In genomic region chr4:169756971-169757574, GRCh38 we compare ENCODE assay signal across 8 cellular contexts. TPM values are rescaled to one million over a fixed set of nuclear protein-coding genes. Genes with fewer than 3 reads are reported as not detected.
DNase-seq lines count a peak whose midpoint lies in the region; ATAC-seq and TF ChIP-seq lines count a peak whose summit lies in the region.

No MANE protein-coding gene starts in this region.

- peaks cover 15% of the 10 kb centered on the region for H3K36me3 Mint-ChIP-seq in CD8-positive, alpha-beta T cell

- no peaks in the 10 kb centered on the region for H3K9me3 Mint-ChIP-seq in CD8-positive, alpha-beta T cell

- DNase-seq in CD8-positive, alpha-beta T cell, result no peak
- peak; percentile 6 for DNase-seq in astrocyte of the spinal cord (ENCODE audit: low read depth, low spot score)
- DNase-seq in left lung, result no peak
- no peak for DNase-seq in tibial artery
- no peak for DNase-seq in GM10266 (ENCODE audit: extremely low spot score)
- no peak for DNase-seq in NCI-H1105 (lab: John Stamatoyannopoulos, UW)

- H3K4me1 ChIP-seq in CD8-positive, alpha-beta T cell (ENCODE audit: insufficient read depth, low read length), result peaks cover 14% of the 10 kb centered on the region
- H3K4me1 ChIP-seq in HUES64 (ENCODE audit: insufficient read depth, low read length) (peaks cover 24% of the 10 kb centered on the region), left lung (peaks cover 9 to 20% of the 10 kb centered on the region in 2 donors), tibial artery (peaks cover 0 to 23% (median 11%) of the 10 kb centered on the region in 4 donors)

- H3K9me3 ChIP-seq in CD8-positive, alpha-beta T cell (ENCODE audit: low read length), result no peaks in the 10 kb centered on the region
- H3K9me3 ChIP-seq in HUES64 (ENCODE audit: insufficient read depth, low read depth, low read length) (no peaks in the 10 kb centered on the region), left lung (no peaks in the 10 kb centered on the region), tibial artery (no peaks in the 10 kb centered on the region)

- no peaks in the 10 kb centered on the region for H3K27me3 Mint-ChIP-seq in CD8-positive, alpha-beta T cell (ENCODE audit: low read depth)

- WGBS in HUES64, result 11% methylated on average over 13 of the region's 13 CpGs

- POLR2A ChIA-PET in CD8-positive, alpha-beta T cell (lab: Charles Lee), result interaction anchor here (1.0 kb wide), 1 partner anchor 747 kb away, joined by 5 read pairs; the partner anchor contains the start of gene CBR4

- peak overlapping the region; percentile 62 for H3K4me3 ChIP-seq in CD8-positive, alpha-beta T cell (ENCODE audit: low read depth, low read length)
- H3K4me3 ChIP-seq in HUES64 (ENCODE audit: low read length), result peak overlapping the region; percentile 86
- H3K4me3 ChIP-seq in astrocyte of the spinal cord (ENCODE audit: low read depth, low read length), result peak overlapping the region; percentile 84
- H3K4me3 ChIP-seq in left lung, result peak overlapping the region; percentile 69 to 82
- peak overlapping the region; percentile 75 to 76 for H3K4me3 ChIP-seq in tibial artery

- no peaks in the 10 kb centered on the region for H3K27me3 ChIP-seq in CD8-positive, alpha-beta T cell (ENCODE audit: insufficient read depth, low read length)
- H3K27me3 ChIP-seq in HUES64 (ENCODE audit: insufficient read depth, low read length) (0 out of 2 replicates have a peak, but pooled peaks cover 7% of the 10 kb centered on the region), left lung (no peaks in the 10 kb centered on the region), tibial artery (no peaks in the 10 kb centered on the region)

- intact Hi-C loops in CD8-positive, alpha-beta T cell (cut with DNase I, micrococcal nuclease), result loop anchor here (1.0 to 10.0 kb wide), 5 partner anchors 145 to 1440 kb away; partner anchors contain the start of genes NEK1 (in 2 of the 2), DDX60 (in 1 of the 2), DDX60L (in 1 of the 2) and MFAP3L (in 1 of the 2)
- intact Hi-C loops in left lung (cut with DNase I), result loop anchor here in 1 of 2 donors (10.0 kb wide), 1 partner anchor 142 kb away; the partner anchor contains the start of gene NEK1
- intact Hi-C loops in tibial artery (cut with DNase I; ENCODE audit: low total_unique reads), result loop anchor here (10.0 kb wide), 1 partner anchor 142 kb away; the partner anchor contains the start of gene NEK1

- no peak for TF ChIP-seq CTCF in CD8-positive, alpha-beta T cell (IDR thresholded peaks at IDR 0.05)
- no peak for TF ChIP-seq CTCF in astrocyte of the spinal cord (IDR thresholded peaks at IDR 0.05; ENCODE audit: low read depth, low read length)
- TF ChIP-seq CTCF in left lung (IDR thresholded peaks at IDR 0.05), result no peak
- no peak for TF ChIP-seq CTCF in tibial artery (IDR thresholded peaks at IDR 0.05)
- TF ChIP-seq CTCF in GM10266 (IDR thresholded peaks at IDR 0.05; ENCODE audit: control insufficient read depth, insufficient read depth, low read depth, missing control alignments), result no peak

- in situ Hi-C loops in astrocyte of the spinal cord (cut with HindIII; ENCODE audit: low sequenced_read_pairs), result no loop called here

- H3K27ac Mint-ChIP-seq in CD8-positive, alpha-beta T cell, result peak overlapping the region; percentile 64

- peak overlapping the region; percentile 31 for H3K27ac ChIP-seq in CD8-positive, alpha-beta T cell (ENCODE audit: low read depth, low read length)
- H3K27ac ChIP-seq in HUES64 (ENCODE audit: low read depth, low read length) (peak overlapping the region; percentile 83; the same call in 1 of the 2 replicates), left lung (peak overlapping the region in 1 of 2 donors; percentile 76), tibial artery (peak overlapping the region; percentile 65 to 75)

- peak overlapping the region; percentile 90 for H3K9ac ChIP-seq in HUES64 (ENCODE audit: low read depth, low read length)

- peak; percentile 5 for ATAC-seq in CD8-positive, alpha-beta T cell
- ATAC-seq in GM21360 (IDR thresholded peaks at IDR 0.05; ENCODE audit: unreplicated experiment) (peak; percentile 33), left lung (peak; percentile 28)

- peak overlapping the region; percentile 82 for H3K4me3 Mint-ChIP-seq in CD8-positive, alpha-beta T cell

- CTCF ChIA-PET in CD8-positive, alpha-beta T cell (lab: Charles Lee), result interaction anchor here (0.9 kb wide), 1 partner anchor 130 kb away, joined by 3 read pairs; no protein-coding TSS in a partner anchor

- H3K36me3 ChIP-seq in CD8-positive, alpha-beta T cell (ENCODE audit: insufficient read depth, low read length), result no peaks in the 10 kb centered on the region
- peaks cover 12% of the 10 kb centered on the region; the same call in 1 of the 2 replicates for H3K36me3 ChIP-seq in HUES64 (ENCODE audit: insufficient read depth, low read length)
- peaks cover 0 to 14% of the 10 kb centered on the region in 2 donors for H3K36me3 ChIP-seq in left lung
- H3K36me3 ChIP-seq in tibial artery, result peaks cover 5 to 12% (median 10%) of the 10 kb centered on the region in 3 donors

- peaks cover 39% of the 10 kb centered on the region for H3K4me1 Mint-ChIP-seq in CD8-positive, alpha-beta T cell (ENCODE audit: low read depth)

RNA-seq across cellular contexts. Expression of gene HPF1, which starts 0.7 kb away (rescaled TPM):
- 1 to 10 TPM; 3.1 to 4.2 TPM for total RNA-seq in CD8-positive, alpha-beta T cell
- 39.8 TPM for polyA plus RNA-seq in HUES64 (2013, experiment 1 of 2)
- polyA plus RNA-seq in HUES64 (2013, experiment 2 of 2), result 52.8 TPM
- 10 to 100 TPM; 16.0 to 20.3 TPM for total RNA-seq in left lung
